In genomic region chr2:224958466-224958857, GRCh38 we compare ENCODE assay signal across 1 cellular context.
TF ChIP-seq lines count a peak whose summit lies in the region.

No MANE protein-coding gene starts in this region.

TF ChIP-seq in GM12878, 131 proteins besides CTCF, POLR2A, EP300 and RAD21 (continued from another document):
- TF ChIP-seq, protein P1, sequence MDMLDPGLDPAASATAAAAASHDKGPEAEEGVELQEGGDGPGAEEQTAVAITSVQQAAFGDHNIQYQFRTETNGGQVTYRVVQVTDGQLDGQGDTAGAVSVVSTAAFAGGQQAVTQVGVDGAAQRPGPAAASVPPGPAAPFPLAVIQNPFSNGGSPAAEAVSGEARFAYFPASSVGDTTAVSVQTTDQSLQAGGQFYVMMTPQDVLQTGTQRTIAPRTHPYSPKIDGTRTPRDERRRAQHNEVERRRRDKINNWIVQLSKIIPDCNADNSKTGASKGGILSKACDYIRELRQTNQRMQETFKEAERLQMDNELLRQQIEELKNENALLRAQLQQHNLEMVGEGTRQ (IDR thresholded peaks at IDR 0.05; ENCODE audit: borderline replicate concordance, low read depth, low read length) = no peak
